In genomic region chr15:50003786-50004334, GRCh38 we compare ENCODE assay signal across 8 cellular contexts.
DNase-seq lines count a peak whose midpoint lies in the region; ATAC-seq, FAIRE-seq and TF ChIP-seq lines count a peak whose summit lies in the region.

No MANE protein-coding gene starts in this region.

- peak overlapping the region; percentile 33 for H4K8ac ChIP-seq in trophoblast cell (ENCODE audit: low read depth, low read length)

- intact Hi-C loops in activated naive CD4-positive, alpha-beta T cell treated with anti-CD3 and anti-CD28 coated beads for 36 hours (cut with micrococcal nuclease): loop anchor here (2.0 to 10.0 kb wide), 4 partner anchors 311 to 1141 kb away; no protein-coding TSS in a partner anchor
- intact Hi-C loops in Right ventricle myocardium inferior (cut with DNase I): loop anchor here (1.0 to 10.0 kb wide), 6 partner anchors 48 to 767 kb away; partner anchors contain the start of genes DTWD1, FAM227B and FGF7

- H3K4me1 ChIP-seq in ES-I3 (ENCODE audit: insufficient read depth, low read length) (0 out of 2 replicates have a peak, but pooled peaks cover 8% of the 10 kb centered on the region), SJCRH30 (peaks cover 17% of the 10 kb centered on the region), trophoblast cell (ENCODE audit: control insufficient read depth in 1 of 2, insufficient read depth in 2 of 2, low read length in 2 of 2) (peaks cover 0 to 3% of the 10 kb centered on the region in 2 experiments)

- DNase-seq in H54 (ENCODE audit: insufficient read length, low spot score) (peak; percentile 30), LHCN-M2 (ENCODE audit: low read depth) (peak; percentile 86), SJCRH30 (peak; percentile 90 to 96), Right ventricle myocardium inferior (ENCODE audit: missing footprints) (peak; percentile 92), trophoblast cell (peak; percentile 72 to 87), ureter (ENCODE audit: low spot score) (peak; percentile 61)
- peak; percentile 74 for DNase-seq in activated naive CD4-positive, alpha-beta T cell treated with anti-CD3 and anti-CD28 coated beads for 36 hours

- peak; percentile 100 for ATAC-seq in Right ventricle myocardium inferior

- peak overlapping the region; percentile 47 for H3K14ac ChIP-seq in trophoblast cell (ENCODE audit: low read length)

- H4K91ac ChIP-seq in trophoblast cell (ENCODE audit: low read depth, low read length): peak overlapping the region; percentile 75

- no peak overlapping the region for H4K12ac ChIP-seq in trophoblast cell (ENCODE audit: low read depth, low read length)

- H3K4ac ChIP-seq in trophoblast cell (ENCODE audit: low read depth, low read length): peak overlapping the region; percentile 39

- no peak overlapping the region for H2BK5ac ChIP-seq in trophoblast cell (ENCODE audit: low read depth, low read length, poor library complexity)

- H3K4me3 ChIP-seq in SJCRH30 (no peak overlapping the region), trophoblast cell (ENCODE audit: low read depth, low read length) (no peak overlapping the region)

- no peaks in the 10 kb centered on the region for H3K9me3 Mint-ChIP-seq in activated naive CD4-positive, alpha-beta T cell treated with anti-CD3 and anti-CD28 coated beads for 36 hours

- H2BK120ac ChIP-seq in trophoblast cell (ENCODE audit: insufficient read depth, low read length, poor library complexity): peak overlapping the region; percentile 82

- FAIRE-seq in H54 (lab: Jason Lieb, UNC): peak; percentile 11

- peak overlapping the region; percentile 25; the same call in 1 of the 2 replicates for H3K9ac ChIP-seq in ES-I3 (ENCODE audit: low read depth, low read length)
- H3K9ac ChIP-seq in trophoblast cell (ENCODE audit: low read length): peak overlapping the region; percentile 35

- no peaks in the 10 kb centered on the region for H3K36me3 ChIP-seq in ES-I3 (ENCODE audit: insufficient read depth, low read length)
- H3K36me3 ChIP-seq in SJCRH30: no peaks in the 10 kb centered on the region
- no peaks in the 10 kb centered on the region for H3K36me3 ChIP-seq in trophoblast cell (ENCODE audit: control insufficient read depth in 1 of 2, insufficient read depth in 2 of 2, low read length in 2 of 2)

- no peaks in the 10 kb centered on the region for H3K36me3 Mint-ChIP-seq in activated naive CD4-positive, alpha-beta T cell treated with anti-CD3 and anti-CD28 coated beads for 36 hours (ENCODE audit: low read depth)

- peaks cover 6% of the 10 kb centered on the region for H3K27me3 Mint-ChIP-seq in activated naive CD4-positive, alpha-beta T cell treated with anti-CD3 and anti-CD28 coated beads for 36 hours (ENCODE audit: low read depth)

- H3K9me3 ChIP-seq in ES-I3 (ENCODE audit: control insufficient read depth, insufficient read depth, low read length) (no peaks in the 10 kb centered on the region), SJCRH30 (replicated peaks) (no peaks in the 10 kb centered on the region; the same call in 1 of the 2 replicates), trophoblast cell (ENCODE audit: insufficient read depth, low read depth, low read length) (no peaks in the 10 kb centered on the region)

- no peaks in the 10 kb centered on the region for H3K79me2 ChIP-seq in trophoblast cell (ENCODE audit: control insufficient read depth, insufficient read depth, low read length, poor library complexity)

- H2BK12ac ChIP-seq in trophoblast cell (ENCODE audit: low read length): peak overlapping the region; percentile 69

- H3K27ac Mint-ChIP-seq in activated naive CD4-positive, alpha-beta T cell treated with anti-CD3 and anti-CD28 coated beads for 36 hours: no peak overlapping the region

- H3K27ac ChIP-seq in SJCRH30 (peak overlapping the region; percentile 59), trophoblast cell (ENCODE audit: low read depth, low read length) (no peak overlapping the region)

- peaks cover 5% of the 10 kb centered on the region for H3K79me1 ChIP-seq in trophoblast cell (ENCODE audit: low read length)

- peaks cover 1% of the 10 kb centered on the region for H3K4me1 Mint-ChIP-seq in activated naive CD4-positive, alpha-beta T cell treated with anti-CD3 and anti-CD28 coated beads for 36 hours (ENCODE audit: low read depth)

- H3K4me3 Mint-ChIP-seq in activated naive CD4-positive, alpha-beta T cell treated with anti-CD3 and anti-CD28 coated beads for 36 hours: no peak overlapping the region

- H3K27me3 ChIP-seq in SJCRH30 (no peaks in the 10 kb centered on the region), trophoblast cell (ENCODE audit: insufficient read depth, low read length) (no peaks in the 10 kb centered on the region)

- no peak for TF ChIP-seq POLR2A in H54 (IDR thresholded peaks at IDR 0.05; ENCODE audit: low read depth, low read length)

- no peak overlapping the region for H3K4me2 ChIP-seq in trophoblast cell (ENCODE audit: low read length)

- WGBS in trophoblast cell (ENCODE audit: extremely low coverage, insufficient coverage, insufficient read length): no CpG with 5 or more reads among the region's 13 CpGs

- CTCF ChIA-PET in activated naive CD4-positive, alpha-beta T cell treated with anti-CD3 and anti-CD28 coated beads for 36 hours (lab: Charles Lee): interaction anchor here (0.7 to 2.7 kb wide), 6 partner anchors 12 to 504 kb away, joined by 3 to 9 read pairs (median 4); no protein-coding TSS in a partner anchor

- peak overlapping the region; percentile 51 for H2AFZ ChIP-seq in trophoblast cell (ENCODE audit: insufficient read depth, low read length, poor library complexity)

- H3K23ac ChIP-seq in trophoblast cell (ENCODE audit: low read length): no peak overlapping the region

- peak overlapping the region; percentile 29 for H3K18ac ChIP-seq in trophoblast cell (ENCODE audit: low read length)

- H2AK5ac ChIP-seq in trophoblast cell (ENCODE audit: low read length): peak overlapping the region; percentile 71

Comparison
In these comparisons a context has a peak if more than half of its experiments do, and no peak if none do; other contexts are left out.
1. DNase-seq: peak in every context shown above with its lines; median percentile 93 in SJCRH30; 92 in Right ventricle myocardium inferior; 86 in LHCN-M2; 80 in trophoblast cell; 74 in activated naive CD4-positive, alpha-beta T cell treated with anti-CD3 and anti-CD28 coated beads for 36 hours; 61 in ureter; 30 in H54.